Comparison of ENCODE assay signal across 9 cellular contexts in the genomic region with DNA sequence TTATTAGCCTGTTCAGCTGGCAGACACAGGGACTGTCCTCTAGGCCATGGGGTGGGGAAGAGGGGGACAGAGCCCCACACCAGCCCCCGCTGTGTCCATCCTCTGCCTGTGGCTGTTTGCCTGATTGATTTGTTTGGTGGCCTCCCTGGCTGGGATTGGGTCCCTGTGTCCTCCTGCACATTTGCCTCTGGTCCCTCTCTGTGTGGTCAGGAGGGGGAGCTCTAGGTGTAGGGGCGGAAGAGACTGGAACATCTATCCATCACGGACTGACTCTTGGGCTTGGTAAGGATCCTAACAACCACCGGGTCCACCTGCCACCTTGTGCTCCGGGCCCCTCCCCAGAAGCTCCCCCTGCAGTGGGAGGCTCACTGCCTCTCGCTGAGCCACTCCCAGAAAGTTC. TPM values are rescaled to one million over a fixed set of nuclear protein-coding genes. Genes with fewer than 3 reads are reported as not detected.
DNase-seq lines count a peak whose midpoint lies in the region; ATAC-seq and TF ChIP-seq lines count a peak whose summit lies in the region.
"Had no signal": no experiment of that assay in that cellular context is flagged by ENCODE, and none has a peak within 500 bp of the region (broad histone marks: within the 10 kb centered on the region; RNA-seq: fewer than 3 reads in every experiment).

No MANE protein-coding gene starts in this region.

- CTCF ChIA-PET in A673 (lab: Charles Lee), result interaction anchor here (1.2 kb wide), 1 partner anchor 154 kb away, joined by 8 read pairs; no protein-coding TSS in a partner anchor

- POLR2A ChIA-PET in A673 (lab: Charles Lee; ENCODE audit: low non-redundant PET), result interaction anchor here (0.6 kb wide), 1 partner anchor 38 kb away, joined by 5 read pairs; a partner anchor contains a TSS

- no TSS peak for BruUV-seq in A673 (replicated peaks; lab: Mats Ljungman, UMichigan)

- H3K27ac ChIP-seq in A673 (ENCODE audit: low read depth, low read length, poor library complexity, severe bottlenecking), result no peak overlapping the region
- H3K27ac ChIP-seq: heart left ventricle had no signal

- H3K36me3 ChIP-seq in A673 (ENCODE audit: insufficient read depth, low read length, poor library complexity, severe bottlenecking), result no peaks in the 10 kb centered on the region
- H3K36me3 ChIP-seq: heart left ventricle had no signal

- H3K27me3 ChIP-seq in A673 (replicated peaks; ENCODE audit: insufficient read depth, low read depth, low read length, poor library complexity), result peaks cover 33% of the 10 kb centered on the region

- H3K9me3 ChIP-seq in A673 (ENCODE audit: low read depth, low read length, poor library complexity, severe bottlenecking), result no peaks in the 10 kb centered on the region
- H3K9me3 ChIP-seq: heart left ventricle had no signal

- in situ Hi-C loops in G401 (cut with HindIII; ENCODE audit: low sequenced_read_pairs), result no loop called here

- peaks cover 16% of the 10 kb centered on the region for H3K4me1 ChIP-seq in A673 (ENCODE audit: insufficient read depth, low read length, poor library complexity, severe bottlenecking)

- no peak for ATAC-seq in HG02885 (IDR thresholded peaks at IDR 0.05; ENCODE audit: poor library complexity, unreplicated experiment)

- TF ChIP-seq CTCF in A673 (conservative IDR thresholded peaks at IDR 0.05; ENCODE audit: low read depth, low read length), result no peak; the same call in 1 of the 2 replicates
- peak; percentile 70 for TF ChIP-seq CTCF in epithelial cell of esophagus (IDR thresholded peaks at IDR 0.05; ENCODE audit: insufficient read depth, low read depth, low read length, missing control alignments)

- DNase-seq in A673 (ENCODE audit: low spot score) (peak; percentile 29), G401 (ENCODE audit: low spot score) (peak; percentile 32), NCI-H69 (lab: John Stamatoyannopoulos, UW) (peak; percentile 52), epithelial cell of esophagus (ENCODE audit: low read depth) (peak; percentile 71), SK-N-DZ (ENCODE audit: low spot score) (no peak)
- no peak for DNase-seq in activated T-cell treated with anti-CD3 and anti-CD28 coated beads, Interleukin-2, amount 50 U/mL, for 48 hours
- no peak for DNase-seq in activated effector memory CD4-positive, alpha-beta T cell treated with anti-CD3 and anti-CD28 coated beads, Interleukin-2, amount 50 U/mL, for 16 hours
- DNase-seq: heart left ventricle had no signal

- H3K4me3 ChIP-seq in A673 (ENCODE audit: low read depth, low read length, poor library complexity, severe bottlenecking), result no peak overlapping the region
- H3K4me3 ChIP-seq in epithelial cell of esophagus (ENCODE audit: low read length), result no peak overlapping the region
- H3K4me3 ChIP-seq: heart left ventricle had no signal

- intact Hi-C loops in A673 (cut with micrococcal nuclease; ENCODE audit: unreplicated experiment), result no loop called here

RNA-seq across cellular contexts. Expression of a gene that starts 38.4 kb away (rescaled TPM):
- 31.5 and 42.4 TPM in 2 replicates for total RNA-seq in A673 (2021)
- total RNA-seq in G401 (2014; rRNA removed; shearing (Covaris generic)), result 52.4 and 75.3 TPM in 2 replicates
- 87.4 and 127 TPM in 2 replicates for polyA plus RNA-seq in SK-N-DZ (2014; cell fraction: cytosol; rRNA removed)
- polyA plus RNA-seq in SK-N-DZ (2014; cell fraction: nucleus; rRNA removed), result 104 and 118 TPM in 2 replicates

Comparison
In these comparisons a context has a peak if more than half of its experiments do, and no peak if none do; other contexts are left out.
1. DNase-seq: peak in A673 (single experiment), G401 (single experiment), NCI-H69 (single experiment) and epithelial cell of esophagus (single experiment); none in SK-N-DZ (single experiment), activated T-cell treated with anti-CD3 and anti-CD28 coated beads, Interleukin-2, amount 50 U/mL, for 48 hours (0 of 2) and activated effector memory CD4-positive, alpha-beta T cell treated with anti-CD3 and anti-CD28 coated beads, Interleukin-2, amount 50 U/mL, for 16 hours (single experiment).